ENCODE assay signal across 8 cellular contexts in genomic region chr17:81512560-81512983, GRCh38. TPM values are rescaled to one million over a fixed set of nuclear protein-coding genes. Genes with fewer than 3 reads are reported as not detected.
DNase-seq lines count a peak whose midpoint lies in the region; ATAC-seq and TF ChIP-seq lines count a peak whose summit lies in the region.

TSS of gene ACTG1 (minus strand) at chr17:81512799. CDS start at chr17:81512354, 445 bp downstream.

- no peaks in the 10 kb centered on the region for H3K9me3 Mint-ChIP-seq in neural crest cell
- H3K9me3 Mint-ChIP-seq in stimulated activated naive CD8-positive, alpha-beta T cell treated with anti-CD3 and anti-CD28 coated beads, Interleukin-15, amount 100 ng/mL, for 72 hours = no peaks in the 10 kb centered on the region

- in situ Hi-C loops in GM23248 (cut with MboI) = no loop called here

- peak within 1 kb of the TSS; percentile 4; the same call in 1 of the 2 replicates for H2AFZ ChIP-seq in GM23248

- H3K4me3 ChIP-seq in GM23248 = peak within 1 kb of the TSS; percentile 97
- H3K4me3 ChIP-seq in MG63 = peak within 1 kb of the TSS; percentile 95
- peak within 1 kb of the TSS; percentile 81 for H3K4me3 ChIP-seq in SJCRH30
- peak within 1 kb of the TSS; percentile 74 for H3K4me3 ChIP-seq in fibroblast of villous mesenchyme (ENCODE audit: low read depth, low read length)

- peak within 1 kb of the TSS; percentile 95 for H3K27ac Mint-ChIP-seq in neural crest cell (ENCODE audit: unreplicated experiment)
- H3K27ac Mint-ChIP-seq in stimulated activated naive CD8-positive, alpha-beta T cell treated with anti-CD3 and anti-CD28 coated beads, Interleukin-15, amount 100 ng/mL, for 72 hours = peak within 1 kb of the TSS; percentile 93 to 95

- peak within 1 kb of the TSS; percentile 95 for H3K4me2 ChIP-seq in GM23248 (ENCODE audit: unreplicated experiment)

- peaks cover 50% of the 10 kb centered on the region for H3K27me3 Mint-ChIP-seq in neural crest cell (ENCODE audit: low read depth)
- no peaks in the 10 kb centered on the region for H3K27me3 Mint-ChIP-seq in stimulated activated naive CD8-positive, alpha-beta T cell treated with anti-CD3 and anti-CD28 coated beads, Interleukin-15, amount 100 ng/mL, for 72 hours

- H3F3A ChIP-seq in GM23248 (ENCODE audit: insufficient read depth) = peaks cover 62% of the 10 kb centered on the region

- peaks cover 67% of the 10 kb centered on the region for H3K79me2 ChIP-seq in GM23248 (ENCODE audit: insufficient read depth)

- ATAC-seq in stimulated activated naive CD8-positive, alpha-beta T cell treated with anti-CD3 and anti-CD28 coated beads, Interleukin-15, amount 100 ng/mL, for 72 hours = peak; percentile 66

- H3K4me3 Mint-ChIP-seq in neural crest cell = peak within 1 kb of the TSS; percentile 96
- peak within 1 kb of the TSS; percentile 98 for H3K4me3 Mint-ChIP-seq in stimulated activated naive CD8-positive, alpha-beta T cell treated with anti-CD3 and anti-CD28 coated beads, Interleukin-15, amount 100 ng/mL, for 72 hours

- no peaks in the 10 kb centered on the region for H3K9me2 ChIP-seq in GM23248 (ENCODE audit: insufficient read depth)

- peaks cover 31% of the 10 kb centered on the region; the same call in 1 of the 2 replicates for H4K20me1 ChIP-seq in GM23248 (ENCODE audit: insufficient read depth)

- peaks cover 52% of the 10 kb centered on the region for H3K4me1 Mint-ChIP-seq in neural crest cell
- peaks cover 63% of the 10 kb centered on the region for H3K4me1 Mint-ChIP-seq in stimulated activated naive CD8-positive, alpha-beta T cell treated with anti-CD3 and anti-CD28 coated beads, Interleukin-15, amount 100 ng/mL, for 72 hours

- H3K9me3 ChIP-seq in GM23248 (ENCODE audit: low read depth) = no peaks in the 10 kb centered on the region
- no peaks in the 10 kb centered on the region for H3K9me3 ChIP-seq in MG63
- no peaks in the 10 kb centered on the region for H3K9me3 ChIP-seq in SJCRH30 (replicated peaks)

- H3K36me3 Mint-ChIP-seq in neural crest cell (ENCODE audit: low read depth) = peaks cover 41% of the 10 kb centered on the region

- H3K4me1 ChIP-seq in GM23248 (ENCODE audit: insufficient read depth) = peaks cover 15% of the 10 kb centered on the region
- peaks cover 23% of the 10 kb centered on the region for H3K4me1 ChIP-seq in SJCRH30

- WGBS in GM23248 (ENCODE audit: low coverage in 1 of 2, low lambda C conversion rate in 2 of 2, missing lambda C conversion rate in 2 of 2), 2 experiments = 2% methylated on average over 10 to 49 of the region's 60 CpGs

- H3K36me3 ChIP-seq in GM23248 (ENCODE audit: low read depth) = peaks cover 34% of the 10 kb centered on the region
- H3K36me3 ChIP-seq in MG63 = peaks cover 59% of the 10 kb centered on the region
- peaks cover 43% of the 10 kb centered on the region for H3K36me3 ChIP-seq in SJCRH30

- TF ChIP-seq CTCF in fibroblast of villous mesenchyme (IDR thresholded peaks at IDR 0.05; ENCODE audit: insufficient read depth, low read depth, low read length) (no peak), neural crest cell (conservative IDR thresholded peaks at IDR 0.05) (no peak)

- H3K27ac ChIP-seq in GM23248 (peak within 1 kb of the TSS; percentile 82), SJCRH30 (peak within 1 kb of the TSS; percentile 56)

- H3K27me3 ChIP-seq in GM23248 (replicated peaks; ENCODE audit: insufficient read depth) (no peaks in the 10 kb centered on the region), MG63 (no peaks in the 10 kb centered on the region), SJCRH30 (no peaks in the 10 kb centered on the region)

- peak within 1 kb of the TSS; percentile 89 for H3K9ac ChIP-seq in GM23248

- DNase-seq in DMS 273 treated with DMSO at 0.1 percent for 48 hours (lab: John Stamatoyannopoulos, UW) (peak; percentile 51), GM23248 (peak; percentile 97), MG63 (peak; percentile 96), SJCRH30 (peak; percentile 98 to 99), activated gamma-delta T cell treated with Interleukin-2 at 50 U/mL for 16 hours (peak; percentile 91), fibroblast of villous mesenchyme (ENCODE audit: low read depth) (peak; percentile 93), neural crest cell (ENCODE audit: low read depth, low spot score) (peak; percentile 84)
- peak; percentile 90 to 92 for DNase-seq in stimulated activated naive CD8-positive, alpha-beta T cell treated with anti-CD3 and anti-CD28 coated beads, Interleukin-15, amount 100 ng/mL, for 72 hours

RNA-seq across cellular contexts. Expression of gene ACTG1, which starts in this region (rescaled TPM):
- total RNA-seq in GM23248 (2014; rRNA removed; shearing (Covaris generic)) = 8,476 and 9,349 TPM in 2 replicates
- 3,778 and 3,933 TPM in 2 replicates for polyA plus RNA-seq in GM23248 (2016; fragmentation: Nextera tagmentation; extraction: Ambion mirVana)
- total RNA-seq in MG63 (2014; rRNA removed; shearing (Covaris generic); ENCODE audit: low replicate concordance) = 5,061 and 6,321 TPM in 2 replicates
- total RNA-seq in SJCRH30 (2014; rRNA removed; shearing (Covaris generic)) = 2,768 and 3,121 TPM in 2 replicates
- total RNA-seq in fibroblast of villous mesenchyme (10,242 and 13,686 TPM in 2 replicates), neural crest cell (4,235 and 4,315 TPM in 2 replicates)

Comparison
In these comparisons a context has a peak if more than half of its experiments do, and no peak if none do; other contexts are left out.
1. Peak in every context shown above with its lines: DNase-seq, ATAC-seq, H3K4me3 ChIP-seq and H3K27ac ChIP-seq.